Comparison of ENCODE assay signal across 14 cellular contexts in genomic region chr1:233673146-233673946, GRCh38. TPM values are rescaled to one million over a fixed set of nuclear protein-coding genes. Genes with fewer than 3 reads are reported as not detected.
DNase-seq lines count a peak whose midpoint lies in the region; ATAC-seq, FAIRE-seq and TF ChIP-seq lines count a peak whose summit lies in the region.
"Had no signal": no experiment of that assay in that cellular context is flagged by ENCODE, and none has a peak within 500 bp of the region (broad histone marks: within the 10 kb centered on the region; RNA-seq: fewer than 3 reads in every experiment).

No MANE protein-coding gene starts in this region.

- no peaks in the 10 kb centered on the region for H4K20me1 ChIP-seq in KMS-11 (ENCODE audit: insufficient read depth)

- peaks cover 65% of the 10 kb centered on the region for H3K79me2 ChIP-seq in KMS-11 (ENCODE audit: insufficient read depth, low read depth)

- H3K9me3 ChIP-seq in SJCRH30 (replicated peaks) = no peaks in the 10 kb centered on the region
- H3K9me3 ChIP-seq: lower lobe of right lung had no signal

- H3K27ac ChIP-seq in KMS-11 (peak overlapping the region; percentile 99), SJCRH30 (no peak overlapping the region)
- H3K27ac ChIP-seq: lower lobe of right lung had no signal

- TF ChIP-seq CTCF in KMS-11 (conservative IDR thresholded peaks at IDR 0.05; ENCODE audit: low read depth, low read length) = no peak

- no peak overlapping the region for H2AFZ ChIP-seq in KMS-11 (ENCODE audit: low read depth)
- H2AFZ ChIP-seq: GM23338 had no signal

- H3K4me1 ChIP-seq in KMS-11 (ENCODE audit: low read depth, poor library complexity, severe bottlenecking) (peaks cover 94% of the 10 kb centered on the region), SJCRH30 (no peaks in the 10 kb centered on the region)
- H3K4me1 ChIP-seq: lower lobe of right lung had no signal

- no peaks in the 10 kb centered on the region for H3K36me3 ChIP-seq in KMS-11 (ENCODE audit: insufficient read depth)
- no peaks in the 10 kb centered on the region for H3K36me3 ChIP-seq in SJCRH30
- H3K36me3 ChIP-seq: lower lobe of right lung had no signal

- intact Hi-C loops in left colon (cut with DNase I, micrococcal nuclease) = no loop called here

- peak; percentile 42 for ATAC-seq in GM21390 (IDR thresholded peaks at IDR 0.05; ENCODE audit: unreplicated experiment)
- peak; percentile 64 for ATAC-seq in left colon
- ATAC-seq: activated CD4-positive, CD25-positive, alpha-beta regulatory T cell treated with anti-CD3 and anti-CD28 coated beads, Interleukin-2, amount 50 U/mL, for 24 hours; GM23338; Panc1 had no signal

- H3K4me3 ChIP-seq in KMS-11 (IDR thresholded peaks at IDR 0.05; ENCODE audit: insufficient read depth, low read depth, low read length) (no peak overlapping the region), SJCRH30 (no peak overlapping the region)
- H3K4me3 ChIP-seq: GM23338, lower lobe of right lung had no signal

- H3K9ac ChIP-seq in KMS-11 = peak overlapping the region; percentile 86

- peak overlapping the region; percentile 93 for H3K4me2 ChIP-seq in KMS-11
- H3K4me2 ChIP-seq: GM23338 had no signal

- peak; percentile 17 for DNase-seq in GF-D8 (lab: John Stamatoyannopoulos, UW)
- DNase-seq in left colon = no peak
- no peak for DNase-seq in SJCRH30
- no peak for DNase-seq in C1 segment of cervical spinal cord (lab: John Stamatoyannopoulos, UW)
- DNase-seq in T-helper 9 cell = no peak
- DNase-seq in frontal cortex (ENCODE audit: low spot score in 2 of 2) = no peak
- DNase-seq: lower lobe of right lung, NCI-H187 had no signal

- FAIRE-seq in frontal cortex (lab: Jason Lieb, UNC) = no peak

- H3K27me3 ChIP-seq in KMS-11 (ENCODE audit: insufficient read depth, low read depth) (no peaks in the 10 kb centered on the region), SJCRH30 (no peaks in the 10 kb centered on the region)

RNA-seq across cellular contexts. Expression of gene KCNK1, which starts 59.4 kb away (rescaled TPM):
- total RNA-seq in left colon (10 to 100 TPM; 56.5 to 61.4 TPM), frontal cortex (4.9 TPM)
- not detected in 2 replicates for total RNA-seq in SJCRH30 (2014; rRNA removed; shearing (Covaris generic))
- total RNA-seq: B cell had no signal
